ENCODE assay signal across 8 cellular contexts in genomic region chr3:107523361-107524213, GRCh38. TPM values are rescaled to one million over a fixed set of nuclear protein-coding genes. Genes with fewer than 3 reads are reported as not detected.
DNase-seq lines count a peak whose midpoint lies in the region; ATAC-seq and TF ChIP-seq lines count a peak whose summit lies in the region.

No MANE protein-coding gene starts in this region.

- H3K4me3 ChIP-seq in foreskin fibroblast (ENCODE audit: low read depth in 1 of 2, low read length in 2 of 2), result peak overlapping the region; percentile 82 to 91
- peak overlapping the region; percentile 98 for H3K4me3 ChIP-seq in thymus (ENCODE audit: low read length)

- H3K36me3 Mint-ChIP-seq in CD4-positive, alpha-beta T cell (ENCODE audit: low read depth), result peaks cover 41% of the 10 kb centered on the region
- peaks cover 19% of the 10 kb centered on the region for H3K36me3 Mint-ChIP-seq in nephron (ENCODE audit: low read depth)

- no peak for TF ChIP-seq CTCF in CD4-positive, alpha-beta T cell (IDR thresholded peaks at IDR 0.05)
- TF ChIP-seq CTCF in foreskin fibroblast (IDR thresholded peaks at IDR 0.05; ENCODE audit: low read depth, low read length), result no peak
- TF ChIP-seq CTCF in nephron (IDR thresholded peaks at IDR 0.05; ENCODE audit: unreplicated experiment in 3 of 3), result no peak

- no peaks in the 10 kb centered on the region for H3K9me3 ChIP-seq in CD4-positive, alpha-beta T cell (ENCODE audit: control insufficient read depth, low read length)
- H3K9me3 ChIP-seq in thymus (ENCODE audit: control insufficient read depth), result no peaks in the 10 kb centered on the region

- ATAC-seq in CD4-positive, alpha-beta T cell (ENCODE audit: poor library complexity), result peak; percentile 30
- peak; percentile 27 for ATAC-seq in GM19395 (IDR thresholded peaks at IDR 0.05; ENCODE audit: unreplicated experiment)
- peak; percentile 22 for ATAC-seq in HG03457 (IDR thresholded peaks at IDR 0.05; ENCODE audit: unreplicated experiment)

- CTCF ChIA-PET in CD4-positive, alpha-beta T cell (lab: Charles Lee), result no interaction called here

- no peaks in the 10 kb centered on the region for H3K27me3 Mint-ChIP-seq in CD4-positive, alpha-beta T cell
- no peaks in the 10 kb centered on the region for H3K27me3 Mint-ChIP-seq in nephron (ENCODE audit: low read depth)

- peaks cover 7% of the 10 kb centered on the region for H3K4me1 ChIP-seq in thymus (ENCODE audit: control insufficient read depth, insufficient read depth, low read length)

- POLR2A ChIA-PET in CD4-positive, alpha-beta T cell (lab: Charles Lee), result interaction anchor here (0.6 to 1.6 kb wide), 20 partner anchors 9 to 1066 kb away, joined by 3 to 11 read pairs (median 4); partner anchors contain the start of genes CIP2A and DZIP3

- no peaks in the 10 kb centered on the region for H3K9me3 Mint-ChIP-seq in CD4-positive, alpha-beta T cell
- no peaks in the 10 kb centered on the region for H3K9me3 Mint-ChIP-seq in nephron

- peak overlapping the region; percentile 99 for H3K4me3 Mint-ChIP-seq in CD4-positive, alpha-beta T cell
- H3K4me3 Mint-ChIP-seq in nephron, result peak overlapping the region; percentile 93 to 97 (median 97)

- WGBS in thymus, result under 1% methylated on average over 54 of the region's 54 CpGs

- H3K4me1 Mint-ChIP-seq in CD4-positive, alpha-beta T cell (ENCODE audit: low read depth), result peaks cover 35% of the 10 kb centered on the region
- H3K4me1 Mint-ChIP-seq in nephron, result peaks cover 16% of the 10 kb centered on the region

- intact Hi-C loops in CD4-positive, alpha-beta T cell (cut with DNase I, micrococcal nuclease), result loop anchor here (2.0 to 10.0 kb wide), 7 partner anchors 74 to 1649 kb away; partner anchors contain the start of genes IFT57 (in 2 of the 2), CIP2A (in 1 of the 2) and DZIP3 (in 1 of the 2)

- no peaks in the 10 kb centered on the region for H3K27me3 ChIP-seq in CD4-positive, alpha-beta T cell (ENCODE audit: control insufficient read depth, insufficient read depth, low read length)
- H3K27me3 ChIP-seq in thymus (ENCODE audit: control insufficient read depth, insufficient read depth), result no peaks in the 10 kb centered on the region

- no peaks in the 10 kb centered on the region for H3K36me3 ChIP-seq in thymus (ENCODE audit: control insufficient read depth, insufficient read depth)

- H3K27ac ChIP-seq in CD4-positive, alpha-beta T cell (ENCODE audit: low read depth, low read length), result peak overlapping the region; percentile 85
- H3K27ac ChIP-seq in thymus (ENCODE audit: low read depth), result peak overlapping the region; percentile 98

- peak overlapping the region; percentile 95 for H3K27ac Mint-ChIP-seq in CD4-positive, alpha-beta T cell
- H3K27ac Mint-ChIP-seq in nephron, result peak overlapping the region; percentile 96 to 99 (median 98)

- DNase-seq in CD4-positive, alpha-beta T cell, result peak; percentile 22 to 57 (median 40)
- peak; percentile 58 for DNase-seq in RPMI7951 (ENCODE audit: low read depth)
- DNase-seq in activated effector memory CD4-positive, alpha-beta T cell treated with anti-CD3 and anti-CD28 coated beads, Interleukin-2, amount 50 U/mL, for 16 hours, result peak; percentile 83
- peak; percentile 40 to 72 for DNase-seq in foreskin fibroblast

RNA-seq across cellular contexts. Expression of gene BBX, which starts 0.8 kb away (rescaled TPM):
- 10 to 100 TPM; 79.7 to 81.8 TPM for total RNA-seq in CD4-positive, alpha-beta T cell
- 54.2 and 54.9 TPM in 2 replicates for total RNA-seq in RPMI7951 (2014; rRNA removed; shearing (Covaris generic))
- 8.9 TPM for polyA plus RNA-seq in thymus

Comparison
In these comparisons a context has a peak if more than half of its experiments do, and no peak if none do; other contexts are left out.
1. Peak in every context shown above with its lines: DNase-seq, ATAC-seq, H3K4me3 ChIP-seq and H3K27ac ChIP-seq.